In genomic region chr2:98649135-98649991, GRCh38 we compare ENCODE assay signal across 8 cellular contexts. TPM values are rescaled to one million over a fixed set of nuclear protein-coding genes. Genes with fewer than 3 reads are reported as not detected.
DNase-seq lines count a peak whose midpoint lies in the region; FAIRE-seq and TF ChIP-seq lines count a peak whose summit lies in the region.

No MANE protein-coding gene starts in this region.

- H3K4me3 ChIP-seq in Peyer's patch (no peak overlapping the region), fibroblast of lung (replicated peaks in 1 of 4; ENCODE audit: control extremely low read depth in 1 of 4, insufficient read depth in 1 of 4, low read depth in 3 of 4, low read length in 4 of 4) (no peak overlapping the region)

- H3K4me1 Mint-ChIP-seq in activated T-cell treated with anti-CD3 and anti-CD28 coated beads, Interleukin-2, amount 50 U/mL, for 24 hours (ENCODE audit: low read depth), result peaks cover 57% of the 10 kb centered on the region
- peaks cover 9% of the 10 kb centered on the region for H3K4me1 Mint-ChIP-seq in neural crest cell

- peak; percentile 84 for DNase-seq in AML-193 (lab: John Stamatoyannopoulos, UW)
- peak; percentile 28 for DNase-seq in GM19239 (ENCODE audit: insufficient read length, low spot score)
- DNase-seq in LoVo (ENCODE audit: low spot score), result peak; percentile 84
- DNase-seq in Peyer's patch, result peak; percentile 67 to 95 (median 88)
- peak; percentile 81 for DNase-seq in activated T-cell treated with anti-CD3 and anti-CD28 coated beads, Interleukin-2, amount 50 U/mL, for 24 hours
- DNase-seq in fibroblast of lung (ENCODE audit: low read depth in 2 of 2), result peak; percentile 57 to 79
- DNase-seq in neural crest cell (ENCODE audit: low read depth, low spot score), result peak; percentile 80
- DNase-seq in stromal cell of bone marrow (ENCODE audit: low read depth), result peak; percentile 55

- H3K4me3 Mint-ChIP-seq in activated T-cell treated with anti-CD3 and anti-CD28 coated beads, Interleukin-2, amount 50 U/mL, for 24 hours, result no peak overlapping the region
- no peak overlapping the region for H3K4me3 Mint-ChIP-seq in neural crest cell

- H3K27ac ChIP-seq in Peyer's patch (no peak overlapping the region), fibroblast of lung (ENCODE audit: insufficient read depth, low read length) (no peak overlapping the region)

- no peak overlapping the region for H3K9ac ChIP-seq in fibroblast of lung (ENCODE audit: insufficient read depth, low read length)

- no peak overlapping the region for H3K4me2 ChIP-seq in fibroblast of lung (ENCODE audit: extremely low read depth, insufficient read depth, low read length)

- H3K4me1 ChIP-seq in Peyer's patch, result peaks cover 0 to 13% (median 0%) of the 10 kb centered on the region in 4 donors
- no peaks in the 10 kb centered on the region for H3K4me1 ChIP-seq in fibroblast of lung (ENCODE audit: control insufficient read depth, extremely low read depth, insufficient read depth, low read length)

- no peak for TF ChIP-seq POLR2A in Peyer's patch (IDR thresholded peaks at IDR 0.05)

- H3K9me3 Mint-ChIP-seq in activated T-cell treated with anti-CD3 and anti-CD28 coated beads, Interleukin-2, amount 50 U/mL, for 24 hours, result no peaks in the 10 kb centered on the region
- H3K9me3 Mint-ChIP-seq in neural crest cell, result no peaks in the 10 kb centered on the region

- no peaks in the 10 kb centered on the region for H3K9me3 ChIP-seq in Peyer's patch
- H3K9me3 ChIP-seq in fibroblast of lung (ENCODE audit: control insufficient read depth, insufficient read depth, low read depth, low read length), result no peaks in the 10 kb centered on the region

- H3K36me3 ChIP-seq in Peyer's patch (peaks cover 0 to 33% (median 0%) of the 10 kb centered on the region in 3 donors), fibroblast of lung (ENCODE audit: control insufficient read depth, insufficient read depth, low read length) (no peaks in the 10 kb centered on the region)

- H3K36me3 Mint-ChIP-seq in activated T-cell treated with anti-CD3 and anti-CD28 coated beads, Interleukin-2, amount 50 U/mL, for 24 hours (ENCODE audit: low read depth), result peaks cover 57% of the 10 kb centered on the region
- H3K36me3 Mint-ChIP-seq in neural crest cell (ENCODE audit: low read depth), result no peaks in the 10 kb centered on the region

- H2AFZ ChIP-seq in fibroblast of lung (ENCODE audit: low read length), result no peak overlapping the region

- H3K27me3 ChIP-seq in Peyer's patch, result no peaks in the 10 kb centered on the region
- no peaks in the 10 kb centered on the region for H3K27me3 ChIP-seq in fibroblast of lung (ENCODE audit: control insufficient read depth, insufficient read depth, low read length)

- no peaks in the 10 kb centered on the region for H4K20me1 ChIP-seq in fibroblast of lung (ENCODE audit: control insufficient read depth, extremely low read depth, insufficient read depth, low read length)

- H3K27ac Mint-ChIP-seq in activated T-cell treated with anti-CD3 and anti-CD28 coated beads, Interleukin-2, amount 50 U/mL, for 24 hours, result peak overlapping the region; percentile 76
- peak overlapping the region; percentile 51 for H3K27ac Mint-ChIP-seq in neural crest cell (ENCODE audit: unreplicated experiment)

- no peaks in the 10 kb centered on the region for H3K79me2 ChIP-seq in fibroblast of lung (ENCODE audit: control insufficient read depth, insufficient read depth, low read length)

- peak; percentile 85 to 100 (median 97) for TF ChIP-seq CTCF in Peyer's patch (IDR thresholded peaks at IDR 0.05)
- TF ChIP-seq CTCF in fibroblast of lung (conservative IDR thresholded peaks at IDR 0.05 in 1 of 2, IDR thresholded peaks at IDR 0.05 in 1 of 2; ENCODE audit: low read depth in 1 of 2, low read length in 2 of 2), result peak; percentile 99 to 100
- TF ChIP-seq CTCF in neural crest cell (conservative IDR thresholded peaks at IDR 0.05), result peak; percentile 99

- H3K27me3 Mint-ChIP-seq in activated T-cell treated with anti-CD3 and anti-CD28 coated beads, Interleukin-2, amount 50 U/mL, for 24 hours, result no peaks in the 10 kb centered on the region
- H3K27me3 Mint-ChIP-seq in neural crest cell (ENCODE audit: low read depth), result peaks cover 2% of the 10 kb centered on the region

- FAIRE-seq in GM19239 (lab: Jason Lieb, UNC), result peak; percentile 71

RNA-seq across cellular contexts. Expression of gene UNC50, which starts 41.0 kb away (rescaled TPM):
- total RNA-seq in Peyer's patch (10 to 100 TPM; 31.1 to 51.7 (median 35.0) TPM), fibroblast of lung (54.2 and 64.1 TPM in 2 replicates), neural crest cell (44.0 and 48.3 TPM in 2 replicates)
- polyA plus RNA-seq in fibroblast of lung, result 45.2 and 71.4 TPM in 2 replicates
- 30.8 and 38.6 TPM in 2 replicates for polyA plus RNA-seq in fibroblast of lung (2012)
- polyA minus RNA-seq in fibroblast of lung (ENCODE audit: low replicate concordance), result 3.8 and 5.3 TPM in 2 replicates

RNA-seq across cellular contexts. Expression of gene COA5, which starts 41.1 kb away (rescaled TPM):
- total RNA-seq in Peyer's patch (10 to 100 TPM; 18.4 to 32.7 (median 27.2) TPM), fibroblast of lung (33.4 and 38.6 TPM in 2 replicates), neural crest cell (33.7 and 34.6 TPM in 2 replicates)
- 19.3 and 22.5 TPM in 2 replicates for polyA plus RNA-seq in fibroblast of lung
- polyA plus RNA-seq in fibroblast of lung (2012), result 29.7 and 34.2 TPM in 2 replicates
- polyA minus RNA-seq in fibroblast of lung (ENCODE audit: low replicate concordance), result 0.67 and 1.0 TPM in 2 replicates

Comparison
In these comparisons a context has a peak if more than half of its experiments do, and no peak if none do; other contexts are left out.
1. DNase-seq: peak in every context shown above with its lines; median percentile 88 in Peyer's patch; 84 in AML-193; 84 in LoVo; 81 in activated T-cell treated with anti-CD3 and anti-CD28 coated beads, Interleukin-2, amount 50 U/mL, for 24 hours; 80 in neural crest cell; 68 in fibroblast of lung; 55 in stromal cell of bone marrow; 28 in GM19239.